In the genomic region with DNA sequence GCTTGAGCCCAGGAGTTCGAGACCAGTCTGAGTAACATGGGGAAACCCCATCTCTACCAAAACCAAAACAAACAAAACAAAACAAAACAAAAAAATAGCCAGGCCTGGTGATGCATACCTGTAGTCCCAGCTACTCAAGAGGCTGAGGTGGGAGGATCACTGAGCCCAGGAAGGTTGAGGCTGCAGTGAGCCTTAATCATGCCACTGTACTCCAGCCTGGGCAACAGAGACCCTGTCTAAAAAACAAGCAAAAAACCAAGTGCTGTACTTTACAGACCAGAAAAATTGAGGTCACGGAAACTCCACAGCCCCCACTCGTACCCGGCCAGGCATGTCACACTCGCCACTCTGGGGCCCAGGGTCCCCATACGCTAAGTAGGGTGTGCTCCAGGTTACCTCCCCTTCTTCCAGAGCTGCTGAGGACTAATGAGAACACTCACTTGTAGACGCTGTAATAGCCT, we compare ENCODE assay signal across 8 cellular contexts. TPM values are rescaled to one million over a fixed set of nuclear protein-coding genes. Genes with fewer than 3 reads are reported as not detected.
DNase-seq lines count a peak whose midpoint lies in the region; ATAC-seq and TF ChIP-seq lines count a peak whose summit lies in the region.

No MANE protein-coding gene starts in this region.

- H3K36me3 Mint-ChIP-seq in HFFc6 (ENCODE audit: low read depth), result peaks cover 26% of the 10 kb centered on the region
- H3K36me3 Mint-ChIP-seq in activated B cell treated with CpG ODN at 0.5 μM for 24 hours (ENCODE audit: low read depth), result no peaks in the 10 kb centered on the region

- H3K27me3 Mint-ChIP-seq in HFFc6 (ENCODE audit: insufficient read depth), result peaks cover 1% of the 10 kb centered on the region
- H3K27me3 Mint-ChIP-seq in activated B cell treated with CpG ODN at 0.5 μM for 24 hours, result no peaks in the 10 kb centered on the region

- peak overlapping the region; percentile 11 for H3K27ac ChIP-seq in upper lobe of right lung
- no peak overlapping the region for H3K27ac ChIP-seq in WERI-Rb-1
- H3K27ac ChIP-seq in aorta (ENCODE audit: low read depth in 1 of 2, low read length in 2 of 2), result no peak overlapping the region

- POLR2A ChIA-PET in activated B cell treated with CpG ODN at 0.5 μM for 24 hours (lab: Charles Lee), result interaction anchor here (0.6 to 3.0 kb wide), 5 partner anchors 13 to 360 kb away, joined by 4 to 15 read pairs (median 5); partner anchors contain the start of gene ATP2B4

- H3K36me3 ChIP-seq in iPS-15b (ENCODE audit: control insufficient read depth, insufficient read depth, low read length) (no peaks in the 10 kb centered on the region), upper lobe of right lung (no peaks in the 10 kb centered on the region), WERI-Rb-1 (no peaks in the 10 kb centered on the region), aorta (ENCODE audit: control insufficient read depth in 1 of 2, insufficient read depth in 2 of 2, low read length in 1 of 2) (no peaks in the 10 kb centered on the region)

- WGBS in aorta, 2 donors, result 74 to 77% methylated on average over 7 of the region's 7 CpGs

- H3K9me3 Mint-ChIP-seq in HFFc6, result no peaks in the 10 kb centered on the region
- no peaks in the 10 kb centered on the region for H3K9me3 Mint-ChIP-seq in activated B cell treated with CpG ODN at 0.5 μM for 24 hours

- CTCF ChIA-PET in activated B cell treated with CpG ODN at 0.5 μM for 24 hours (lab: Charles Lee), result interaction anchor here (1.0 kb wide), 1 partner anchor 52 kb away, joined by 3 read pairs; no protein-coding TSS in a partner anchor

- intact Hi-C loops in activated B cell treated with CpG ODN at 0.5 μM for 24 hours (cut with micrococcal nuclease) (loop anchor here (1.0 kb wide), 1 partner anchor 20 kb away; no protein-coding TSS in a partner anchor), upper lobe of right lung (cut with DNase I) (no loop called here), aorta (cut with DNase I) (no loop called here)

- H3K4me3 Mint-ChIP-seq in HFFc6 (no peak overlapping the region), activated B cell treated with CpG ODN at 0.5 μM for 24 hours (peak overlapping the region; percentile 81)

- peak; percentile 33 for ATAC-seq in activated B cell treated with CpG ODN at 0.5 μM for 24 hours (ENCODE audit: low read depth)
- no peak for ATAC-seq in upper lobe of right lung
- ATAC-seq in HG02623 (IDR thresholded peaks at IDR 0.05; ENCODE audit: unreplicated experiment), result no peak
- no peak for ATAC-seq in aorta (ENCODE audit: low FRiP score)

- H3K4me1 ChIP-seq in iPS-15b (ENCODE audit: control insufficient read depth, insufficient read depth, low read length) (peaks cover 14% of the 10 kb centered on the region), upper lobe of right lung (peaks cover 49% of the 10 kb centered on the region), aorta (ENCODE audit: control insufficient read depth in 1 of 2, insufficient read depth in 2 of 2, low read length in 2 of 2) (peaks cover 0 to 2% of the 10 kb centered on the region in 2 donors)

- H3K27ac Mint-ChIP-seq in HFFc6, result peak overlapping the region; percentile 71
- peak overlapping the region; percentile 84 for H3K27ac Mint-ChIP-seq in activated B cell treated with CpG ODN at 0.5 μM for 24 hours

- H3K4me3 ChIP-seq in iPS-15b (ENCODE audit: low read depth, low read length) (peak overlapping the region; percentile 40), upper lobe of right lung (no peak overlapping the region), WERI-Rb-1 (ENCODE audit: low read depth, low read length) (no peak overlapping the region), aorta (ENCODE audit: low read length in 2 of 2) (no peak overlapping the region)

- H3K4me1 Mint-ChIP-seq in HFFc6 (ENCODE audit: low read depth) (peaks cover 74% of the 10 kb centered on the region), activated B cell treated with CpG ODN at 0.5 μM for 24 hours (peaks cover 42% of the 10 kb centered on the region)

- DNase-seq in GM10266 (ENCODE audit: extremely low spot score), result peak; percentile 38
- no peak for DNase-seq in HFFc6
- DNase-seq in activated B cell treated with CpG ODN at 0.5 μM for 24 hours, result peak; percentile 29
- no peak for DNase-seq in upper lobe of right lung
- no peak for DNase-seq in WERI-Rb-1
- DNase-seq in aorta, result no peak

- no peak for TF ChIP-seq CTCF in GM10266 (IDR thresholded peaks at IDR 0.05; ENCODE audit: control insufficient read depth, insufficient read depth, low read depth, missing control alignments)
- TF ChIP-seq CTCF in HFFc6 (IDR thresholded peaks at IDR 0.05), result no peak
- TF ChIP-seq CTCF in activated B cell treated with CpG ODN at 0.5 μM for 24 hours (IDR thresholded peaks at IDR 0.05), result no peak
- no peak for TF ChIP-seq CTCF in upper lobe of right lung (IDR thresholded peaks at IDR 0.05)
- no peak for TF ChIP-seq CTCF in WERI-Rb-1 (IDR thresholded peaks at IDR 0.05; ENCODE audit: low read depth, low read length)

- H3K9ac ChIP-seq in iPS-15b (ENCODE audit: low read depth, low read length), result no peak overlapping the region

- H3K9me3 ChIP-seq in iPS-15b (ENCODE audit: control insufficient read depth, insufficient read depth, low read length) (no peaks in the 10 kb centered on the region), upper lobe of right lung (no peaks in the 10 kb centered on the region), WERI-Rb-1 (ENCODE audit: severe bottlenecking) (no peaks in the 10 kb centered on the region), aorta (ENCODE audit: control insufficient read depth, low read length) (no peaks in the 10 kb centered on the region)

- no peaks in the 10 kb centered on the region for H3K27me3 ChIP-seq in iPS-15b (ENCODE audit: control insufficient read depth, insufficient read depth, low read length)
- H3K27me3 ChIP-seq in upper lobe of right lung, result no peaks in the 10 kb centered on the region
- no peaks in the 10 kb centered on the region for H3K27me3 ChIP-seq in WERI-Rb-1 (ENCODE audit: insufficient read depth, low read depth, severe bottlenecking)
- no peaks in the 10 kb centered on the region for H3K27me3 ChIP-seq in aorta (ENCODE audit: control insufficient read depth in 1 of 2, insufficient read depth in 2 of 2, low read length in 1 of 2)

RNA-seq across cellular contexts. Expression of gene ATP2B4, which starts 22.9 kb away (rescaled TPM):
- 100 to 1,000 TPM; 199 to 243 (median 221) TPM for total RNA-seq in HFFc6 (2021; fragmentation: NEBNext Ultra II Directional; extraction: Animal tissue kit (Norgen Biotek cat#: 25700))
- total RNA-seq in activated B cell treated with CpG ODN at 0.5 μM for 24 hours (5.0 and 6.6 TPM in 2 replicates), upper lobe of right lung (93.8 TPM), aorta (100 to 1,000 TPM; 154 to 169 TPM)
- polyA plus RNA-seq in aorta, result 10 to 100 TPM; 15.2 to 67.8 TPM

Comparison
In these comparisons a context has a peak if more than half of its experiments do, and no peak if none do; other contexts are left out.
1. DNase-seq: peak in GM10266 (single experiment) and activated B cell treated with CpG ODN at 0.5 μM for 24 hours (single experiment); none in HFFc6 (single experiment), upper lobe of right lung (single experiment), WERI-Rb-1 (single experiment) and aorta (0 of 2).
2. RNA of gene ATP2B4, which starts 22.9 kb away (total RNA-seq): 199 to 243 TPM in HFFc6, 154 to 169 TPM in aorta and 93.8 TPM in upper lobe of right lung (single experiment); 5.0 to 6.6 TPM in activated B cell treated with CpG ODN at 0.5 μM for 24 hours; every median in the first group is over 10 times any median in the second.